ENCODE assay signal across 24 cellular contexts in genomic region chr19:53631949-53632407, GRCh38. TPM values are rescaled to one million over a fixed set of nuclear protein-coding genes. Genes with fewer than 3 reads are reported as not detected.
"Had no signal": no experiment of that assay in that cellular context is flagged by ENCODE, and none has a peak within 500 bp of the region (broad histone marks: within the 10 kb centered on the region; RNA-seq: fewer than 3 reads in every experiment).

DPRX (plus strand) TSS chr19:53631999; CDS start chr19:53632107, 108 bp downstream.

- H3K27ac ChIP-seq: RWPE1 had no signal

- H3K4me3 Mint-ChIP-seq: T-cell had no signal

- H3K9ac ChIP-seq: SK-N-SH had no signal

- H3K27me3 Mint-ChIP-seq: T-cell had no signal

- H3K4me3 ChIP-seq: MG63 had no signal

- H3K9me3 ChIP-seq: MG63, SK-N-SH had no signal

- ATAC-seq: HepG2, T-cell had no signal

- H3K36me3 Mint-ChIP-seq: T-cell had no signal

- H3K27me3 ChIP-seq: MG63 had no signal

- DNase-seq: IMR-90, Karpas-422, KG1, MG63, NCI-H1092, NCI-H1105 treated with DMSO at 0.1 percent for 48 hours, NCI-H1417 treated with DMSO at 0.1 percent for 48 hours, NCI-H146, NCI-H187, NCI-H2029, NCI-H2081 treated with DMSO at 0.1 percent for 48 hours, NCI-H2171, NCI-H524 treated with DMSO at 0.1 percent for 48 hours, NCI-H69, NCI-H774, SHP77, SK-N-SH, SW 1271, T-cell had no signal

- H3K4me1 Mint-ChIP-seq: T-cell had no signal

- FAIRE-seq: HepG2 had no signal

- H3K27ac Mint-ChIP-seq: T-cell had no signal

- H3K36me3 ChIP-seq: MG63 had no signal

- H3K4me2 ChIP-seq: SK-N-SH had no signal

RNA-seq across cellular contexts. Expression of gene DPRX, which starts in this region (rescaled TPM):
- total RNA-seq: HepG2, HT1080, IMR-90, NCI-H460, SK-MEL-5, T-cell had no signal
- polyA plus RNA-seq: HepG2, IMR-90, SK-N-SH had no signal
